In genomic region chr1:145804235-145805045, GRCh38 we compare ENCODE assay signal across 1 cellular context.
TF ChIP-seq lines count a peak whose summit lies in the region.

No MANE protein-coding gene starts in this region.

TF ChIP-seq in IMR-90, 13 proteins besides CTCF, POLR2A, EP300 and RAD21:
- no peak for TF ChIP-seq SMC3 (IDR thresholded peaks at IDR 0.05; ENCODE audit: low read depth, low read length)
- TF ChIP-seq RFX5 (IDR thresholded peaks at IDR 0.05; ENCODE audit: low read depth, low read length), result no peak
- TF ChIP-seq BHLHE40 (IDR thresholded peaks at IDR 0.05; ENCODE audit: low read depth, low read length), result no peak
- TF ChIP-seq USF2 (IDR thresholded peaks at IDR 0.05; ENCODE audit: low read depth, low read length), result no peak
- TF ChIP-seq RCOR1 (IDR thresholded peaks at IDR 0.05; ENCODE audit: insufficient replicate concordance, low read length), result no peak
- TF ChIP-seq MAFK (IDR thresholded peaks at IDR 0.05; ENCODE audit: low read depth, low read length), result no peak
- TF ChIP-seq NFE2L2 (IDR thresholded peaks at IDR 0.05; ENCODE audit: low read depth, low read length), result no peak
- TF ChIP-seq MXI1 (IDR thresholded peaks at IDR 0.05; ENCODE audit: borderline replicate concordance, low read depth, low read length), result no peak
- TF ChIP-seq ELK1 (IDR thresholded peaks at IDR 0.05; ENCODE audit: borderline replicate concordance, low read depth, low read length), result no peak
- no peak for TF ChIP-seq MAZ (IDR thresholded peaks at IDR 0.05; ENCODE audit: borderline replicate concordance, low read depth, low read length)
- TF ChIP-seq CHD1 (IDR thresholded peaks at IDR 0.05; ENCODE audit: low read depth, low read length), result no peak
- no peak for TF ChIP-seq FOS (IDR thresholded peaks at IDR 0.05; ENCODE audit: low read depth, low read length)
- TF ChIP-seq CEBPB (IDR thresholded peaks at IDR 0.05; ENCODE audit: low read depth, low read length), result no peak
TF ChIP-seq in IMR-90: peak in this region for 0.
